In genomic region chr1:173269490-173270230, GRCh38 we compare ENCODE assay signal across 14 cellular contexts.
DNase-seq lines count a peak whose midpoint lies in the region; ATAC-seq, FAIRE-seq and TF ChIP-seq lines count a peak whose summit lies in the region.
"Had no signal": no experiment of that assay in that cellular context is flagged by ENCODE, and none has a peak within 500 bp of the region (broad histone marks: within the 10 kb centered on the region; RNA-seq: fewer than 3 reads in every experiment).

No MANE protein-coding gene starts in this region.

- H3K4me3 ChIP-seq in HepG2 (replicated peaks in 1 of 3; ENCODE audit: insufficient read depth in 1 of 3, low read depth in 2 of 3, low read length in 3 of 3) (no peak overlapping the region), right lobe of liver (no peak overlapping the region), SK-N-SH (ENCODE audit: low read depth in 2 of 2, low read length in 1 of 2) (no peak overlapping the region), fibroblast of villous mesenchyme (ENCODE audit: low read depth, low read length) (no peak overlapping the region)
- H3K4me3 ChIP-seq: sigmoid colon, vagina had no signal

- FAIRE-seq in HepG2 (lab: Jason Lieb, UNC) = no peak
- peak; percentile 53 for FAIRE-seq in urothelium cell line (lab: Jason Lieb, UNC)
- FAIRE-seq: A204.1 had no signal

- no peaks in the 10 kb centered on the region for H4K20me1 ChIP-seq in HepG2 (ENCODE audit: insufficient read depth, low read length)
- no peaks in the 10 kb centered on the region for H4K20me1 ChIP-seq in SK-N-SH (ENCODE audit: insufficient read depth)

- no peak for TF ChIP-seq POLR2A in HepG2 (IDR thresholded peaks at IDR 0.05; ENCODE audit: insufficient read depth in 1 of 2, low read depth in 2 of 2, low read length in 2 of 2)
- TF ChIP-seq POLR2A in right lobe of liver (IDR thresholded peaks at IDR 0.05) = no peak

- no peak overlapping the region for H3K4me2 ChIP-seq in HepG2 (ENCODE audit: low read depth, low read length)
- H3K4me2 ChIP-seq in SK-N-SH = peak overlapping the region; percentile 65; the same call in 1 of the 2 replicates

- H3K4me1 ChIP-seq in HepG2 (ENCODE audit: insufficient read depth, low read length) (no peaks in the 10 kb centered on the region), right lobe of liver (no peaks in the 10 kb centered on the region), SK-N-SH (ENCODE audit: control insufficient read depth in 1 of 2, insufficient read depth in 2 of 2, low read depth in 1 of 2, low read length in 1 of 2) (peaks cover 5 to 30% of the 10 kb centered on the region in 2 experiments)
- H3K4me1 ChIP-seq: sigmoid colon, vagina had no signal

- intact Hi-C loops in HepG2 (cut with micrococcal nuclease; ENCODE audit: unreplicated experiment) = no loop called here
- intact Hi-C loops in right lobe of liver (cut with DNase I) = no loop called here

- TF ChIP-seq RAD21 in HepG2 (CRISPR knock-in tag; IDR thresholded peaks at IDR 0.05) (no peak), SK-N-SH (IDR thresholded peaks at IDR 0.05; ENCODE audit: low read length) (no peak)

- POLR2A ChIA-PET in HepG2 (lab: Yijun Ruan, JAX) (no interaction called here), SK-N-SH (lab: Yijun Ruan, JAX) (no interaction called here)

- WGBS in HepG2 (ENCODE audit: low lambda C conversion rate) = 74% methylated on average over 2 of the region's 2 CpGs
- 74% methylated on average over 2 of the region's 2 CpGs for WGBS in right lobe of liver (ENCODE audit: insufficient coverage, low coverage, low lambda C conversion rate, missing lambda C conversion rate)
- 6% methylated on average over 2 of the region's 2 CpGs for WGBS in SK-N-SH (ENCODE audit: low lambda C conversion rate)

- H3F3A ChIP-seq in SK-N-SH (replicated peaks; ENCODE audit: insufficient read depth) = peaks cover 39% of the 10 kb centered on the region

- no peak overlapping the region for H2AFZ ChIP-seq in HepG2 (ENCODE audit: low read length)
- H2AFZ ChIP-seq in SK-N-SH (ENCODE audit: low read depth) = 0 out of 2 replicates have a peak overlapping the region, but pooled peaks have one; percentile 3

- H3K27ac ChIP-seq in HepG2 (ENCODE audit: extremely low read length, insufficient read depth, low read length) (no peak overlapping the region), right lobe of liver (no peak overlapping the region), SK-N-SH (ENCODE audit: low read depth in 2 of 2, low read length in 1 of 2) (peak overlapping the region; percentile 73 to 81)
- H3K27ac ChIP-seq: sigmoid colon, vagina had no signal

- no peak for TF ChIP-seq EP300 in HepG2 (IDR thresholded peaks at IDR 0.05; ENCODE audit: low read depth in 2 of 2, low read length in 2 of 2)
- no peak for TF ChIP-seq EP300 in HepG2 (CRISPR knock-in tag; IDR thresholded peaks at IDR 0.05; ENCODE audit: borderline replicate concordance)
- TF ChIP-seq EP300 in SK-N-SH (IDR thresholded peaks at IDR 0.05; ENCODE audit: borderline replicate concordance in 1 of 2, low read depth in 1 of 2, low read length in 1 of 2) = peak; percentile 74 to 99

- H3K36me3 ChIP-seq in HepG2 (replicated peaks in 1 of 2; ENCODE audit: control insufficient read depth in 1 of 2, insufficient read depth in 2 of 2, low read length in 2 of 2) (no peaks in the 10 kb centered on the region), right lobe of liver (no peaks in the 10 kb centered on the region), SK-N-SH (replicated peaks in 1 of 2; ENCODE audit: control insufficient read depth in 1 of 2, insufficient read depth in 2 of 2, low read length in 1 of 2) (no peaks in the 10 kb centered on the region)
- H3K36me3 ChIP-seq: sigmoid colon, vagina had no signal

- no peaks in the 10 kb centered on the region; a peak in 1 of 5 replicates for H3K27me3 ChIP-seq in HepG2 (ENCODE audit: control insufficient read depth in 1 of 2, insufficient read depth in 2 of 2, low read length in 2 of 2)
- no peaks in the 10 kb centered on the region for H3K27me3 ChIP-seq in right lobe of liver
- no peaks in the 10 kb centered on the region for H3K27me3 ChIP-seq in SK-N-SH (ENCODE audit: insufficient read depth)
- H3K27me3 ChIP-seq: sigmoid colon, vagina had no signal

- TF ChIP-seq CTCF in HepG2 (CRISPR knock-in tag; IDR thresholded peaks at IDR 0.05) (no peak), right lobe of liver (IDR thresholded peaks at IDR 0.05) (no peak), SK-N-SH (IDR thresholded peaks at IDR 0.05) (no peak), fibroblast of villous mesenchyme (IDR thresholded peaks at IDR 0.05; ENCODE audit: insufficient read depth, low read depth, low read length) (no peak)

- no peak overlapping the region for H3K9ac ChIP-seq in HepG2 (ENCODE audit: insufficient read depth, low read depth, low read length)
- peak overlapping the region; percentile 52; the same call in 1 of the 2 replicates for H3K9ac ChIP-seq in SK-N-SH

- no peaks in the 10 kb centered on the region for H3K9me3 ChIP-seq in HepG2 (ENCODE audit: low read length)
- no peaks in the 10 kb centered on the region for H3K9me3 ChIP-seq in right lobe of liver
- H3K9me3 ChIP-seq in SK-N-SH = no peaks in the 10 kb centered on the region
- H3K9me3 ChIP-seq: sigmoid colon, vagina had no signal

- H3K79me2 ChIP-seq in HepG2 (ENCODE audit: insufficient read depth, low read length) (no peaks in the 10 kb centered on the region), SK-N-SH (ENCODE audit: insufficient read depth) (no peaks in the 10 kb centered on the region)

- no peaks in the 10 kb centered on the region for H3K9me2 ChIP-seq in SK-N-SH

- in situ Hi-C loops in HepG2 (cut with HindIII; ENCODE audit: extremely low pct_ligation_motif_present, low pct_unique_long_range_greater_than_20kb) = no loop called here

- DNase-seq in HepG2 (ENCODE audit: low spot score) (no peak), right lobe of liver (no peak), SK-N-SH (peak; percentile 4), fibroblast of villous mesenchyme (ENCODE audit: low read depth) (peak; percentile 90), urothelium cell line (ENCODE audit: low spot score) (peak; percentile 57), SHP77 treated with DMSO at 0.1 percent for 48 hours (lab: John Stamatoyannopoulos, UW) (no peak), NCI-H510A (lab: John Stamatoyannopoulos, UW) (no peak), NCI-H748 treated with DMSO at 0.1 percent for 48 hours (lab: John Stamatoyannopoulos, UW) (no peak)
- DNase-seq: activated T-cell treated with anti-CD3 and anti-CD28 coated beads, Interleukin-2, amount 50 U/mL, for 24 hours; glutamatergic neuron; NCI-H1694 treated with DMSO at 0.1 percent for 48 hours; sigmoid colon had no signal

- CTCF ChIA-PET in HepG2 (lab: Yijun Ruan, JAX; ENCODE audit: low intra/inter-chr PET ratio, low total read pairs) (no interaction called here), SK-N-SH (lab: Yijun Ruan, JAX) (interaction anchor here (0.6 kb wide), 1 partner anchor 1539 kb away, joined by 3 read pairs; no protein-coding TSS in a partner anchor)

- no TSS peak for BruUV-seq in HepG2 (replicated peaks; lab: Mats Ljungman, UMichigan)

- ATAC-seq in HepG2 = no peak
- no peak for ATAC-seq in right lobe of liver

TF ChIP-seq in HepG2, 621 proteins besides CTCF, POLR2A, EP300 and RAD21 (continues in another document):
- TF ChIP-seq, protein P1, sequence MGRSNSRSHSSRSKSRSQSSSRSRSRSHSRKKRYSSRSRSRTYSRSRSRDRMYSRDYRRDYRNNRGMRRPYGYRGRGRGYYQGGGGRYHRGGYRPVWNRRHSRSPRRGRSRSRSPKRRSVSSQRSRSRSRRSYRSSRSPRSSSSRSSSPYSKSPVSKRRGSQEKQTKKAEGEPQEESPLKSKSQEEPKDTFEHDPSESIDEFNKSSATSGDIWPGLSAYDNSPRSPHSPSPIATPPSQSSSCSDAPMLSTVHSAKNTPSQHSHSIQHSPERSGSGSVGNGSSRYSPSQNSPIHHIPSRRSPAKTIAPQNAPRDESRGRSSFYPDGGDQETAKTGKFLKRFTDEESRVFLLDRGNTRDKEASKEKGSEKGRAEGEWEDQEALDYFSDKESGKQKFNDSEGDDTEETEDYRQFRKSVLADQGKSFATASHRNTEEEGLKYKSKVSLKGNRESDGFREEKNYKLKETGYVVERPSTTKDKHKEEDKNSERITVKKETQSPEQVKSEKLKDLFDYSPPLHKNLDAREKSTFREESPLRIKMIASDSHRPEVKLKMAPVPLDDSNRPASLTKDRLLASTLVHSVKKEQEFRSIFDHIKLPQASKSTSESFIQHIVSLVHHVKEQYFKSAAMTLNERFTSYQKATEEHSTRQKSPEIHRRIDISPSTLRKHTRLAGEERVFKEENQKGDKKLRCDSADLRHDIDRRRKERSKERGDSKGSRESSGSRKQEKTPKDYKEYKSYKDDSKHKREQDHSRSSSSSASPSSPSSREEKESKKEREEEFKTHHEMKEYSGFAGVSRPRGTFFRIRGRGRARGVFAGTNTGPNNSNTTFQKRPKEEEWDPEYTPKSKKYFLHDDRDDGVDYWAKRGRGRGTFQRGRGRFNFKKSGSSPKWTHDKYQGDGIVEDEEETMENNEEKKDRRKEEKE (IDR thresholded peaks at IDR 0.05) = no peak
- TF ChIP-seq MBNL3 (CRISPR knock-in tag; conservative IDR thresholded peaks at IDR 0.05) (no peak), AHR (CRISPR knock-in tag; IDR thresholded peaks at IDR 0.05) (no peak), FOSL2 (CRISPR knock-in tag; IDR thresholded peaks at IDR 0.05) (peak; percentile 65)

TF ChIP-seq in SK-N-SH, 30 proteins besides CTCF, POLR2A, EP300 and RAD21 (continues in another document):
- TF ChIP-seq JUND (IDR thresholded peaks at IDR 0.05) (peak; percentile 99), ZBTB33 (IDR thresholded peaks at IDR 0.05; ENCODE audit: borderline replicate concordance, low read depth) (peak; percentile 78), RXRA (IDR thresholded peaks at IDR 0.05; ENCODE audit: borderline replicate concordance, low read depth) (peak; percentile 83), EZH2phosphoT487 (IDR thresholded peaks at IDR 0.05; ENCODE audit: borderline replicate concordance, low read depth) (no peak), FOXJ3 (CRISPR knock-in tag; IDR thresholded peaks at IDR 0.05) (no peak), RCOR1 (IDR thresholded peaks at IDR 0.05; ENCODE audit: low read length) (no peak), MEF2A (IDR thresholded peaks at IDR 0.05; ENCODE audit: borderline replicate concordance, low read depth) (peak; percentile 77)

Comparison
In these comparisons a context has a peak if more than half of its experiments do, and no peak if none do; other contexts are left out.
1. DNase-seq: peak in SK-N-SH (single experiment), fibroblast of villous mesenchyme (single experiment) and urothelium cell line (single experiment); none in HepG2 (single experiment), right lobe of liver (0 of 3), SHP77 treated with DMSO at 0.1 percent for 48 hours (single experiment), NCI-H510A (single experiment) and NCI-H748 treated with DMSO at 0.1 percent for 48 hours (single experiment).
2. H3K27ac ChIP-seq: peak in SK-N-SH (2 of 2); none in HepG2 (single experiment) and right lobe of liver (0 of 3).
3. Of the 25 proteins assayed by ChIP-seq in both HepG2 and SK-N-SH: peak only in HepG2: none; only in SK-N-SH: EP300, FOXM1, JUND, MAX, NFIC, PBX3 and 6 more; in both: FOSL2; in neither: 12.